1 cellular context compared by ENCODE assay signal in genomic region chr2:45273412-45274189, GRCh38.
A peak's percentile ranks its signal among the peaks of the same experiment; 100 is the strongest.
TF ChIP-seq lines count a peak whose summit lies in the region.

No MANE protein-coding gene starts in this region.

TF ChIP-seq in HepG2, 621 proteins besides CTCF, POLR2A, EP300 and RAD21 (continued from another document and continues in another):
- TF ChIP-seq, protein P1, sequence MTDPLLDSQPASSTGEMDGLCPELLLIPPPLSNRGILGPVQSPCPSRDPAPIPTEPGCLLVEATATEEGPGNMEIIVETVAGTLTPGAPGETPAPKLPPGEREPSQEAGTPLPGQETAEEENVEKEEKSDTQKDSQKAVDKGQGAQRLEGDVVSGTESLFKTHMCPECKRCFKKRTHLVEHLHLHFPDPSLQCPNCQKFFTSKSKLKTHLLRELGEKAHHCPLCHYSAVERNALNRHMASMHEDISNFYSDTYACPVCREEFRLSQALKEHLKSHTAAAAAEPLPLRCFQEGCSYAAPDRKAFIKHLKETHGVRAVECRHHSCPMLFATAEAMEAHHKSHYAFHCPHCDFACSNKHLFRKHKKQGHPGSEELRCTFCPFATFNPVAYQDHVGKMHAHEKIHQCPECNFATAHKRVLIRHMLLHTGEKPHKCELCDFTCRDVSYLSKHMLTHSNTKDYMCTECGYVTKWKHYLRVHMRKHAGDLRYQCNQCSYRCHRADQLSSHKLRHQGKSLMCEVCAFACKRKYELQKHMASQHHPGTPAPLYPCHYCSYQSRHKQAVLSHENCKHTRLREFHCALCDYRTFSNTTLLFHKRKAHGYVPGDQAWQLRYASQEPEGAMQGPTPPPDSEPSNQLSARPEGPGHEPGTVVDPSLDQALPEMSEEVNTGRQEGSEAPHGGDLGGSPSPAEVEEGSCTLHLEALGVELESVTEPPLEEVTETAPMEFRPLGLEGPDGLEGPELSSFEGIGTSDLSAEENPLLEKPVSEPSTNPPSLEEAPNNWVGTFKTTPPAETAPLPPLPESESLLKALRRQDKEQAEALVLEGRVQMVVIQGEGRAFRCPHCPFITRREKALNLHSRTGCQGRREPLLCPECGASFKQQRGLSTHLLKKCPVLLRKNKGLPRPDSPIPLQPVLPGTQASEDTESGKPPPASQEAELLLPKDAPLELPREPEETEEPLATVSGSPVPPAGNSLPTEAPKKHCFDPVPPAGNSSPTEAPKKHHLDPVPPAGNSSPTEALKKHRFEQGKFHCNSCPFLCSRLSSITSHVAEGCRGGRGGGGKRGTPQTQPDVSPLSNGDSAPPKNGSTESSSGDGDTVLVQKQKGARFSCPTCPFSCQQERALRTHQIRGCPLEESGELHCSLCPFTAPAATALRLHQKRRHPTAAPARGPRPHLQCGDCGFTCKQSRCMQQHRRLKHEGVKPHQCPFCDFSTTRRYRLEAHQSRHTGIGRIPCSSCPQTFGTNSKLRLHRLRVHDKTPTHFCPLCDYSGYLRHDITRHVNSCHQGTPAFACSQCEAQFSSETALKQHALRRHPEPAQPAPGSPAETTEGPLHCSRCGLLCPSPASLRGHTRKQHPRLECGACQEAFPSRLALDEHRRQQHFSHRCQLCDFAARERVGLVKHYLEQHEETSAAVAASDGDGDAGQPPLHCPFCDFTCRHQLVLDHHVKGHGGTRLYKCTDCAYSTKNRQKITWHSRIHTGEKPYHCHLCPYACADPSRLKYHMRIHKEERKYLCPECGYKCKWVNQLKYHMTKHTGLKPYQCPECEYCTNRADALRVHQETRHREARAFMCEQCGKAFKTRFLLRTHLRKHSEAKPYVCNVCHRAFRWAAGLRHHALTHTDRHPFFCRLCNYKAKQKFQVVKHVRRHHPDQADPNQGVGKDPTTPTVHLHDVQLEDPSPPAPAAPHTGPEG (CRISPR knock-in tag; IDR thresholded peaks at IDR 0.05): no peak
- TF ChIP-seq ELF1 (CRISPR knock-in tag; IDR thresholded peaks at IDR 0.05): peak; percentile 47; the same call in 1 of the 2 replicates
- TF ChIP-seq, protein P2, sequence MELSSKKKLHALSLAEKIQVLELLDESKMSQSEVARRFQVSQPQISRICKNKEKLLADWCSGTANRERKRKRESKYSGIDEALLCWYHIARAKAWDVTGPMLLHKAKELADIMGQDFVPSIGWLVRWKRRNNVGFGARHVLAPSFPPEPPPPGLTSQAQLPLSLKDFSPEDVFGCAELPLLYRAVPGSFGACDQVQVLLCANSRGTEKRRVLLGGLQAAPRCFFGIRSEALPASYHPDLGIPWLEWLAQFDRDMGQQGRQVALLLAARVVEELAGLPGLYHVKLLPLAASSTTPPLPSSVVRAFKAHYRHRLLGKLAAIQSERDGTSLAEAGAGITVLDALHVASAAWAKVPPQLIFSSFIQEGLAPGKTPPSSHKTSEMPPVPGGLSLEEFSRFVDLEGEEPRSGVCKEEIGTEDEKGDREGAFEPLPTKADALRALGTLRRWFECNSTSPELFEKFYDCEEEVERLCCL (CRISPR knock-in tag; IDR thresholded peaks at IDR 0.05; ENCODE audit: borderline replicate concordance): no peak
- TF ChIP-seq GLI4 (CRISPR knock-in tag; IDR thresholded peaks at IDR 0.05; ENCODE audit: borderline replicate concordance): no peak
- peak; percentile 98 for TF ChIP-seq HOXD1 (CRISPR knock-in tag; IDR thresholded peaks at IDR 0.05)
- TF ChIP-seq, protein P3, sequence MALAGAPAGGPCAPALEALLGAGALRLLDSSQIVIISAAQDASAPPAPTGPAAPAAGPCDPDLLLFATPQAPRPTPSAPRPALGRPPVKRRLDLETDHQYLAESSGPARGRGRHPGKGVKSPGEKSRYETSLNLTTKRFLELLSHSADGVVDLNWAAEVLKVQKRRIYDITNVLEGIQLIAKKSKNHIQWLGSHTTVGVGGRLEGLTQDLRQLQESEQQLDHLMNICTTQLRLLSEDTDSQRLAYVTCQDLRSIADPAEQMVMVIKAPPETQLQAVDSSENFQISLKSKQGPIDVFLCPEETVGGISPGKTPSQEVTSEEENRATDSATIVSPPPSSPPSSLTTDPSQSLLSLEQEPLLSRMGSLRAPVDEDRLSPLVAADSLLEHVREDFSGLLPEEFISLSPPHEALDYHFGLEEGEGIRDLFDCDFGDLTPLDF (CRISPR knock-in tag; IDR thresholded peaks at IDR 0.05): no peak
- no peak for TF ChIP-seq ZNF782 (CRISPR knock-in tag; IDR thresholded peaks at IDR 0.05; ENCODE audit: borderline replicate concordance)
- TF ChIP-seq XRCC5 (optimal IDR thresholded peaks at IDR 0.05; ENCODE audit: low read length): no peak
- no peak for TF ChIP-seq BORCS8-MEF2B (CRISPR knock-in tag; IDR thresholded peaks at IDR 0.05)
- TF ChIP-seq FOXO1 (CRISPR knock-in tag; IDR thresholded peaks at IDR 0.05): peak; percentile 95
- TF ChIP-seq THYN1 (CRISPR knock-in tag; IDR thresholded peaks at IDR 0.05; ENCODE audit: borderline replicate concordance, low read depth): no peak
- no peak for TF ChIP-seq EZH2 (conservative IDR thresholded peaks at IDR 0.05; ENCODE audit: low read depth, low read length)
- peak; percentile 84 for TF ChIP-seq REPIN1 (CRISPR knock-in tag; IDR thresholded peaks at IDR 0.05; ENCODE audit: borderline replicate concordance, low read depth)
- TF ChIP-seq ZNF746 (CRISPR knock-in tag; IDR thresholded peaks at IDR 0.05): peak; percentile 70; the same call in 1 of the 2 replicates
- peak; percentile 94; the same call in 1 of the 2 replicates for TF ChIP-seq FOXK1 (CRISPR knock-in tag; IDR thresholded peaks at IDR 0.05; ENCODE audit: borderline replicate concordance, low read depth)
- no peak for TF ChIP-seq NFIB (CRISPR knock-in tag; IDR thresholded peaks at IDR 0.05; ENCODE audit: borderline replicate concordance)
- no peak for TF ChIP-seq ZBTB38 (CRISPR knock-in tag; IDR thresholded peaks at IDR 0.05)
- no peak for TF ChIP-seq NCOA1 (CRISPR knock-in tag; IDR thresholded peaks at IDR 0.05)
- TF ChIP-seq ZFP1 (CRISPR knock-in tag; IDR thresholded peaks at IDR 0.05): peak; percentile 95
- TF ChIP-seq ZNF652 (CRISPR knock-in tag; IDR thresholded peaks at IDR 0.05; ENCODE audit: borderline replicate concordance, low read depth): peak; percentile 93
- TF ChIP-seq KDM4B (CRISPR knock-in tag; IDR thresholded peaks at IDR 0.05): peak; percentile 94; the same call in 1 of the 2 replicates
- no peak for TF ChIP-seq SRSF1 (optimal IDR thresholded peaks at IDR 0.05; ENCODE audit: low read depth, low read length)
- peak; percentile 67; the same call in 1 of the 2 replicates for TF ChIP-seq KLF6 (CRISPR knock-in tag; IDR thresholded peaks at IDR 0.05)
- TF ChIP-seq ZNF839 (CRISPR knock-in tag; IDR thresholded peaks at IDR 0.05; ENCODE audit: borderline replicate concordance): no peak
- TF ChIP-seq ZNF772 (CRISPR knock-in tag; IDR thresholded peaks at IDR 0.05): peak; percentile 75; the same call in 1 of the 2 replicates
- no peak for TF ChIP-seq RFX5 (IDR thresholded peaks at IDR 0.05; ENCODE audit: low read depth, low read length)
- TF ChIP-seq RFX3 (CRISPR knock-in tag; IDR thresholded peaks at IDR 0.05): no peak
- peak; percentile 94 for TF ChIP-seq PPARG (CRISPR knock-in tag; conservative IDR thresholded peaks at IDR 0.05)
- peak; percentile 72; the same call in 1 of the 2 replicates for TF ChIP-seq HNF1B (CRISPR knock-in tag; IDR thresholded peaks at IDR 0.05)
- TF ChIP-seq CERS6 (CRISPR knock-in tag; IDR thresholded peaks at IDR 0.05): no peak
- 0 out of 2 replicates have a peak, but pooled peaks have one; percentile 15 for TF ChIP-seq ZBTB42 (CRISPR knock-in tag; IDR thresholded peaks at IDR 0.05)
- no peak for TF ChIP-seq E2F5 (CRISPR knock-in tag; conservative IDR thresholded peaks at IDR 0.05)
- peak; percentile 96 for TF ChIP-seq CEBPG (CRISPR knock-in tag; IDR thresholded peaks at IDR 0.05)
- peak; percentile 44; the same call in 1 of the 2 replicates for TF ChIP-seq MXD4 (CRISPR knock-in tag; IDR thresholded peaks at IDR 0.05)
- no peak for TF ChIP-seq MAF1 (CRISPR knock-in tag; IDR thresholded peaks at IDR 0.05; ENCODE audit: borderline replicate concordance)
- peak; percentile 62 to 70; a peak in 3 of 4 replicates for TF ChIP-seq NR2F1 (CRISPR knock-in tag; IDR thresholded peaks at IDR 0.05)
- TF ChIP-seq KLF16 (CRISPR knock-in tag; IDR thresholded peaks at IDR 0.05): peak in 1 of 2 experiments; percentile 91; a peak in 2 of 4 replicates
- TF ChIP-seq HDAC2 (CRISPR knock-in tag; IDR thresholded peaks at IDR 0.05): peak; percentile 99
- no peak for TF ChIP-seq ZFP36L1 (CRISPR knock-in tag; IDR thresholded peaks at IDR 0.05)
- TF ChIP-seq SMC3 (IDR thresholded peaks at IDR 0.05; ENCODE audit: low read length): 0 out of 2 replicates have a peak, but pooled peaks have one; percentile 5
- TF ChIP-seq ZNF557 (CRISPR knock-in tag; IDR thresholded peaks at IDR 0.05): no peak
- TF ChIP-seq ZNF670 (CRISPR knock-in tag; IDR thresholded peaks at IDR 0.05; ENCODE audit: borderline replicate concordance): no peak
- TF ChIP-seq ZNF33A (CRISPR knock-in tag; IDR thresholded peaks at IDR 0.05; ENCODE audit: borderline replicate concordance): no peak
- TF ChIP-seq FIP1L1 (IDR thresholded peaks at IDR 0.05; ENCODE audit: borderline replicate concordance, insufficient read depth, low read depth, low read length): no peak
- TF ChIP-seq TFE3 (CRISPR knock-in tag; IDR thresholded peaks at IDR 0.05): peak; percentile 100
- TF ChIP-seq ZFP37 (CRISPR knock-in tag; IDR thresholded peaks at IDR 0.05; ENCODE audit: borderline replicate concordance): no peak
- TF ChIP-seq, protein P4, sequence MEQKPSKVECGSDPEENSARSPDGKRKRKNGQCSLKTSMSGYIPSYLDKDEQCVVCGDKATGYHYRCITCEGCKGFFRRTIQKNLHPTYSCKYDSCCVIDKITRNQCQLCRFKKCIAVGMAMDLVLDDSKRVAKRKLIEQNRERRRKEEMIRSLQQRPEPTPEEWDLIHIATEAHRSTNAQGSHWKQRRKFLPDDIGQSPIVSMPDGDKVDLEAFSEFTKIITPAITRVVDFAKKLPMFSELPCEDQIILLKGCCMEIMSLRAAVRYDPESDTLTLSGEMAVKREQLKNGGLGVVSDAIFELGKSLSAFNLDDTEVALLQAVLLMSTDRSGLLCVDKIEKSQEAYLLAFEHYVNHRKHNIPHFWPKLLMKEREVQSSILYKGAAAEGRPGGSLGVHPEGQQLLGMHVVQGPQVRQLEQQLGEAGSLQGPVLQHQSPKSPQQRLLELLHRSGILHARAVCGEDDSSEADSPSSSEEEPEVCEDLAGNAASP (CRISPR knock-in tag; IDR thresholded peaks at IDR 0.05; ENCODE audit: borderline replicate concordance): peak; percentile 97
- peak; percentile 62; the same call in 1 of the 2 replicates for TF ChIP-seq FOXP1 (IDR thresholded peaks at IDR 0.05)
- peak; percentile 97 for TF ChIP-seq FOXP1 (CRISPR knock-in tag; IDR thresholded peaks at IDR 0.05)
- no peak for TF ChIP-seq FOXC1 (CRISPR knock-in tag; IDR thresholded peaks at IDR 0.05; ENCODE audit: borderline replicate concordance)
- TF ChIP-seq, protein P5, sequence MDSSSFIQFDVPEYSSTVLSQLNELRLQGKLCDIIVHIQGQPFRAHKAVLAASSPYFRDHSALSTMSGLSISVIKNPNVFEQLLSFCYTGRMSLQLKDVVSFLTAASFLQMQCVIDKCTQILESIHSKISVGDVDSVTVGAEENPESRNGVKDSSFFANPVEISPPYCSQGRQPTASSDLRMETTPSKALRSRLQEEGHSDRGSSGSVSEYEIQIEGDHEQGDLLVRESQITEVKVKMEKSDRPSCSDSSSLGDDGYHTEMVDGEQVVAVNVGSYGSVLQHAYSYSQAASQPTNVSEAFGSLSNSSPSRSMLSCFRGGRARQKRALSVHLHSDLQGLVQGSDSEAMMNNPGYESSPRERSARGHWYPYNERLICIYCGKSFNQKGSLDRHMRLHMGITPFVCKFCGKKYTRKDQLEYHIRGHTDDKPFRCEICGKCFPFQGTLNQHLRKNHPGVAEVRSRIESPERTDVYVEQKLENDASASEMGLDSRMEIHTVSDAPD (CRISPR knock-in tag; IDR thresholded peaks at IDR 0.05): peak; percentile 8; the same call in 1 of the 2 replicates
- no peak for TF ChIP-seq NAIF1 (CRISPR knock-in tag; IDR thresholded peaks at IDR 0.05; ENCODE audit: borderline replicate concordance)
- TF ChIP-seq KMT2B (CRISPR knock-in tag; IDR thresholded peaks at IDR 0.05): peak; percentile 51; the same call in 1 of the 2 replicates
- no peak for TF ChIP-seq ATF5 (CRISPR knock-in tag; IDR thresholded peaks at IDR 0.05; ENCODE audit: low read depth)
